Comparison of ENCODE assay signal across 33 cellular contexts in genomic region chr4:144674711-144675110, GRCh38. TPM values are rescaled to one million over a fixed set of nuclear protein-coding genes. Genes with fewer than 3 reads are reported as not detected.
"Had no signal": no experiment of that assay in that cellular context is flagged by ENCODE, and none has a peak within 500 bp of the region (broad histone marks: within the 10 kb centered on the region; RNA-seq: fewer than 3 reads in every experiment).

No MANE protein-coding gene starts in this region.

- H3K27me3 ChIP-seq: brain microvascular endothelial cell had no signal

- H3K27me3 Mint-ChIP-seq: activated CD4-positive, alpha-beta memory T cell treated with anti-CD3 and anti-CD28 coated beads, Interleukin-2, amount 10 ng/mL, durations not matched to agents 7 days and 5 days; activated T-helper 17 cell treated with anti-CD3 and anti-CD28 coated beads, Interleukin-2, amount 50 U/mL, for 72 hours had no signal

- H3K4me1 Mint-ChIP-seq: activated CD4-positive, alpha-beta memory T cell treated with anti-CD3 and anti-CD28 coated beads, Interleukin-2, amount 10 ng/mL, durations not matched to agents 7 days and 5 days; activated naive CD8-positive, alpha-beta T cell treated with anti-CD3 and anti-CD28 coated beads for 36 hours; activated T-helper 17 cell treated with anti-CD3 and anti-CD28 coated beads, Interleukin-2, amount 50 U/mL, for 72 hours had no signal

- H3K9me3 Mint-ChIP-seq: activated CD4-positive, alpha-beta memory T cell treated with anti-CD3 and anti-CD28 coated beads, Interleukin-2, amount 10 ng/mL, durations not matched to agents 7 days and 5 days; activated naive CD8-positive, alpha-beta T cell treated with anti-CD3 and anti-CD28 coated beads for 36 hours; activated T-cell treated with anti-CD3 and anti-CD28 coated beads, Interleukin-2, amount 50 U/mL, for 72 hours; activated T-helper 17 cell treated with anti-CD3 and anti-CD28 coated beads, Interleukin-2, amount 50 U/mL, for 72 hours had no signal

- DNase-seq: activated CD4-positive, alpha-beta memory T cell treated with anti-CD3 and anti-CD28 coated beads, Interleukin-2, amount 10 ng/mL, durations not matched to agents 7 days and 5 days; activated CD4-positive, alpha-beta T cell treated with anti-CD3 and anti-CD28 coated beads for 1 hour; activated CD4-positive, alpha-beta T cell treated with anti-CD3 and anti-CD28 coated beads for 48 hours; activated CD4-positive, CD25-positive, alpha-beta regulatory T cell; activated effector memory CD4-positive, alpha-beta T cell treated with anti-CD3 and anti-CD28 coated beads, Interleukin-2, amount 50 U/mL, for 16 hours; activated naive CD4-positive, alpha-beta T cell; activated naive CD4-positive, alpha-beta T cell treated with anti-CD3 and anti-CD28 coated beads, Interleukin-2, amount 50 U/mL, for 16 hours; activated naive CD8-positive, alpha-beta T cell treated with anti-CD3 and anti-CD28 coated beads for 36 hours; activated T-cell treated with anti-CD3 and anti-CD28 coated beads, Interleukin-2, amount 50 U/mL, for 1 hour; activated T-cell treated with anti-CD3 and anti-CD28 coated beads, Interleukin-2, amount 50 U/mL, for 72 hours; amniotic stem cell; aorta; brain microvascular endothelial cell; central memory CD4-positive, alpha-beta T cell; NCI-H1105 treated with DMSO at 0.1 percent for 48 hours; NCI-H1436; NCI-H1694; NCI-H1930; NCI-H2081 treated with DMSO at 0.1 percent for 48 hours; NCI-H345; NCI-H510A; NCI-H526; NCI-H748 treated with DMSO at 0.1 percent for 48 hours; NK-92 treated with Interleukin-12 subunit alpha and Interleukin-12 subunit beta, amount 100 ng/mL, for 24 hours; Right ventricle myocardium superior; SW 1271; T-helper 1 cell; T-helper 2 cell; T-helper 9 cell had no signal

- H3K36me3 Mint-ChIP-seq: activated naive CD8-positive, alpha-beta T cell treated with anti-CD3 and anti-CD28 coated beads for 36 hours had no signal

- H3K27ac Mint-ChIP-seq: activated CD4-positive, alpha-beta memory T cell treated with anti-CD3 and anti-CD28 coated beads, Interleukin-2, amount 10 ng/mL, durations not matched to agents 7 days and 5 days; activated naive CD8-positive, alpha-beta T cell treated with anti-CD3 and anti-CD28 coated beads for 36 hours; activated T-cell treated with anti-CD3 and anti-CD28 coated beads, Interleukin-2, amount 50 U/mL, for 72 hours; activated T-helper 17 cell treated with anti-CD3 and anti-CD28 coated beads, Interleukin-2, amount 50 U/mL, for 72 hours had no signal

- H3K27ac ChIP-seq: brain microvascular endothelial cell, VCaP had no signal

- H3K4me3 Mint-ChIP-seq: activated CD4-positive, alpha-beta memory T cell treated with anti-CD3 and anti-CD28 coated beads, Interleukin-2, amount 10 ng/mL, durations not matched to agents 7 days and 5 days; activated naive CD8-positive, alpha-beta T cell treated with anti-CD3 and anti-CD28 coated beads for 36 hours; activated T-cell treated with anti-CD3 and anti-CD28 coated beads, Interleukin-2, amount 50 U/mL, for 72 hours; activated T-helper 17 cell treated with anti-CD3 and anti-CD28 coated beads, Interleukin-2, amount 50 U/mL, for 72 hours had no signal

RNA-seq across cellular contexts. Expression of gene HHIP, which starts 28.8 kb away (rescaled TPM):
- total RNA-seq: activated CD4-positive, alpha-beta memory T cell treated with anti-CD3 and anti-CD28 coated beads, Interleukin-2, amount 10 ng/mL, durations not matched to agents 7 days and 5 days; activated CD8-positive, alpha-beta memory T cell treated with anti-CD3 and anti-CD28 coated beads for 36 hours; activated naive CD8-positive, alpha-beta T cell treated with anti-CD3 and anti-CD28 coated beads for 36 hours; activated T-helper 17 cell treated with anti-CD3 and anti-CD28 coated beads, Interleukin-2, amount 50 U/mL, for 72 hours; OCI-LY7; Right ventricle myocardium superior had no signal
